ENCODE assay signal across 19 cellular contexts in genomic region chr3:8482263-8482662, GRCh38. TPM values are rescaled to one million over a fixed set of nuclear protein-coding genes. Genes with fewer than 3 reads are reported as not detected.
DNase-seq lines count a peak whose midpoint lies in the region; TF ChIP-seq lines count a peak whose summit lies in the region.
"Had no signal": no experiment of that assay in that cellular context is flagged by ENCODE, and none has a peak within 500 bp of the region (broad histone marks: within the 10 kb centered on the region; RNA-seq: fewer than 3 reads in every experiment).

No MANE protein-coding gene starts in this region.

- 46 to 49% methylated on average over 2 of the region's 2 CpGs for WGBS in GM23248 (ENCODE audit: low coverage in 1 of 2, low lambda C conversion rate in 2 of 2, missing lambda C conversion rate in 2 of 2), 2 experiments

- H3K4me1 ChIP-seq in GM23248 (ENCODE audit: insufficient read depth) = peaks cover 25% of the 10 kb centered on the region

- H3K9ac ChIP-seq in GM23248 = no peak overlapping the region

- in situ Hi-C loops in GM23248 (cut with MboI) = no loop called here

- H3K4me2 ChIP-seq in GM23248 (ENCODE audit: unreplicated experiment) = no peak overlapping the region

- no peak overlapping the region for H3K4me3 Mint-ChIP-seq in chondrocyte (ENCODE audit: unreplicated experiment)
- H3K4me3 Mint-ChIP-seq: activated B cell treated with CpG ODN at 0.5 μM for 24 hours; naive thymus-derived CD8-positive, alpha-beta T cell had no signal

- H3K27me3 ChIP-seq in GM23248 (replicated peaks; ENCODE audit: insufficient read depth) = no peaks in the 10 kb centered on the region
- H3K27me3 ChIP-seq: MG63, right lobe of liver had no signal

- no peak overlapping the region for H3K4me3 ChIP-seq in GM23248
- H3K4me3 ChIP-seq: MG63, right lobe of liver had no signal

- H3K79me2 ChIP-seq in GM23248 (ENCODE audit: insufficient read depth) = no peaks in the 10 kb centered on the region

- no peak for TF ChIP-seq CTCF in chondrocyte (IDR thresholded peaks at IDR 0.05)

- peaks cover 17% of the 10 kb centered on the region for H3K9me3 Mint-ChIP-seq in chondrocyte (ENCODE audit: low read depth)
- H3K9me3 Mint-ChIP-seq: activated B cell treated with CpG ODN at 0.5 μM for 24 hours had no signal

- no peaks in the 10 kb centered on the region for H3K27me3 Mint-ChIP-seq in chondrocyte (ENCODE audit: low read depth)
- H3K27me3 Mint-ChIP-seq: activated B cell treated with CpG ODN at 0.5 μM for 24 hours had no signal

- no peaks in the 10 kb centered on the region for H3K36me3 ChIP-seq in GM23248 (ENCODE audit: low read depth)
- H3K36me3 ChIP-seq: MG63, right lobe of liver had no signal

- peak overlapping the region; percentile 87 for H3K27ac Mint-ChIP-seq in chondrocyte (ENCODE audit: unreplicated experiment)
- H3K27ac Mint-ChIP-seq: activated B cell treated with CpG ODN at 0.5 μM for 24 hours; naive thymus-derived CD8-positive, alpha-beta T cell had no signal

- no peaks in the 10 kb centered on the region for H4K20me1 ChIP-seq in GM23248 (ENCODE audit: insufficient read depth)

- H3F3A ChIP-seq in GM23248 (ENCODE audit: insufficient read depth) = peaks cover 27% of the 10 kb centered on the region

- H3K4me1 Mint-ChIP-seq in chondrocyte (ENCODE audit: low read depth) = peaks cover 70% of the 10 kb centered on the region
- H3K4me1 Mint-ChIP-seq: activated B cell treated with CpG ODN at 0.5 μM for 24 hours; naive thymus-derived CD8-positive, alpha-beta T cell had no signal

- peak overlapping the region; percentile 85 for H3K27ac ChIP-seq in GM23248

- DNase-seq in GM23248 (peak; percentile 12), chondrocyte (ENCODE audit: low spot score) (no peak), left kidney (ENCODE audit: low read depth, low spot score) (peak; percentile 24), pulmonary artery endothelial cell (ENCODE audit: low read depth, low spot score) (peak; percentile 40), CD1c-positive myeloid dendritic cell (ENCODE audit: extremely low spot score) (no peak), NCI-H1417 (lab: John Stamatoyannopoulos, UW) (no peak), mucosa of gallbladder (ENCODE audit: low spot score) (no peak), EL (no peak)
- DNase-seq: ACHN; activated B cell treated with CpG ODN at 0.5 μM for 24 hours; amniotic stem cell; H7; left colon; MG63; naive thymus-derived CD8-positive, alpha-beta T cell; NCI-H2081; NCI-H82; right lobe of liver; T-helper 1 cell had no signal

- no peaks in the 10 kb centered on the region for H3K9me3 ChIP-seq in GM23248 (ENCODE audit: low read depth)
- H3K9me3 ChIP-seq: MG63, right lobe of liver had no signal

- no peaks in the 10 kb centered on the region for H3K9me2 ChIP-seq in GM23248 (ENCODE audit: insufficient read depth)

- H3K36me3 Mint-ChIP-seq in chondrocyte (ENCODE audit: low read depth) = peaks cover 6% of the 10 kb centered on the region
- H3K36me3 Mint-ChIP-seq: naive thymus-derived CD8-positive, alpha-beta T cell had no signal

- H2AFZ ChIP-seq in GM23248 = no peak overlapping the region

RNA-seq across cellular contexts. Expression of gene LMCD1, which starts 19.4 kb away (rescaled TPM):
- 149 and 259 TPM in 2 replicates for total RNA-seq in GM23248 (2014; rRNA removed; shearing (Covaris generic))
- polyA plus RNA-seq in GM23248 (2016; fragmentation: Nextera tagmentation; extraction: Ambion mirVana) = 187 and 189 TPM in 2 replicates
- 260 to 268 TPM (median 263 TPM) in 3 replicates for total RNA-seq in chondrocyte
- 4.5 and 14.0 TPM in 2 replicates for total RNA-seq in pulmonary artery endothelial cell
- total RNA-seq in mucosa of gallbladder = 77.9 TPM
- total RNA-seq: naive thymus-derived CD8-positive, alpha-beta T cell had no signal

Comparison
In these comparisons a context has a peak if more than half of its experiments do, and no peak if none do; other contexts are left out.
1. DNase-seq: peak in GM23248 (single experiment), left kidney (single experiment) and pulmonary artery endothelial cell (single experiment); none in chondrocyte (single experiment), CD1c-positive myeloid dendritic cell (single experiment), NCI-H1417 (0 of 3), mucosa of gallbladder (single experiment) and EL (single experiment).